Comparison of ENCODE assay signal across 8 cellular contexts in genomic region chr12:1630081-1630826, GRCh38. TPM values are rescaled to one million over a fixed set of nuclear protein-coding genes. Genes with fewer than 3 reads are reported as not detected.
DNase-seq lines count a peak whose midpoint lies in the region; ATAC-seq and TF ChIP-seq lines count a peak whose summit lies in the region.

No MANE protein-coding gene starts in this region.

- peak overlapping the region; percentile 40 to 60 for H3K4me3 ChIP-seq in right atrium auricular region
- H3K4me3 ChIP-seq in psoas muscle = peak overlapping the region; percentile 61

- H3K27me3 ChIP-seq in right atrium auricular region (no peaks in the 10 kb centered on the region), psoas muscle (ENCODE audit: insufficient read depth in 3 of 3, low read length in 2 of 3) (peaks cover 0 to 41% (median 20%) of the 10 kb centered on the region in 3 donors)

- no peaks in the 10 kb centered on the region for H3K36me3 Mint-ChIP-seq in activated naive CD8-positive, alpha-beta T cell treated with anti-CD3 and anti-CD28 coated beads, Interleukin-2, amount 10 ng/mL, durations not matched to agents 7 days and 5 days

- DNase-seq in NCI-H1417 (lab: John Stamatoyannopoulos, UW) = peak; percentile 22 to 83 (median 83)
- no peak for DNase-seq in NCI-H1417 treated with DMSO at 0.1 percent for 48 hours (lab: John Stamatoyannopoulos, UW)
- peak; percentile 58 for DNase-seq in NCI-H345 (lab: John Stamatoyannopoulos, UW)
- peak; percentile 51 for DNase-seq in activated naive CD8-positive, alpha-beta T cell treated with anti-CD3 and anti-CD28 coated beads, Interleukin-2, amount 10 ng/mL, durations not matched to agents 7 days and 5 days
- no peak for DNase-seq in right atrium auricular region (ENCODE audit: low spot score)
- DNase-seq in psoas muscle = peak; percentile 56 to 68

- no peak for TF ChIP-seq CTCF in right atrium auricular region (IDR thresholded peaks at IDR 0.05)
- peak; percentile 26 for TF ChIP-seq CTCF in psoas muscle (IDR thresholded peaks at IDR 0.05)

- peak; percentile 60 for ATAC-seq in activated naive CD8-positive, alpha-beta T cell treated with anti-CD3 and anti-CD28 coated beads, Interleukin-2, amount 10 ng/mL, durations not matched to agents 7 days and 5 days (ENCODE audit: low read depth)
- ATAC-seq in psoas muscle (peak; percentile 56 to 69 (median 65)), HG03520 (IDR thresholded peaks at IDR 0.05; ENCODE audit: unreplicated experiment) (no peak), GM19035 (IDR thresholded peaks at IDR 0.05; ENCODE audit: unreplicated experiment) (no peak)

- peaks cover 0 to 45% of the 10 kb centered on the region in 2 donors for H3K4me1 ChIP-seq in right atrium auricular region
- H3K4me1 ChIP-seq in psoas muscle = peaks cover 13% of the 10 kb centered on the region

- H3K4me3 Mint-ChIP-seq in activated naive CD8-positive, alpha-beta T cell treated with anti-CD3 and anti-CD28 coated beads, Interleukin-2, amount 10 ng/mL, durations not matched to agents 7 days and 5 days = peak overlapping the region; percentile 61

- H3K27ac Mint-ChIP-seq in activated naive CD8-positive, alpha-beta T cell treated with anti-CD3 and anti-CD28 coated beads, Interleukin-2, amount 10 ng/mL, durations not matched to agents 7 days and 5 days = no peak overlapping the region

- H3K27ac ChIP-seq in right atrium auricular region (peak overlapping the region in 1 of 2 donors; percentile 41), psoas muscle (no peak overlapping the region)

- 2 to 3% (median 2%) methylated on average over 55 to 60 of the region's 60 CpGs for WGBS in psoas muscle, 3 donors

- peaks cover 70% of the 10 kb centered on the region for H3K27me3 Mint-ChIP-seq in activated naive CD8-positive, alpha-beta T cell treated with anti-CD3 and anti-CD28 coated beads, Interleukin-2, amount 10 ng/mL, durations not matched to agents 7 days and 5 days

- POLR2A ChIA-PET in activated naive CD8-positive, alpha-beta T cell treated with anti-CD3 and anti-CD28 coated beads, Interleukin-2, amount 10 ng/mL, durations not matched to agents 7 days and 5 days (lab: Charles Lee) = interaction anchor here (1.3 kb wide), 1 partner anchor 158 kb away, joined by 3 read pairs; no protein-coding TSS in a partner anchor

- peaks cover 8% of the 10 kb centered on the region for H3K4me1 Mint-ChIP-seq in activated naive CD8-positive, alpha-beta T cell treated with anti-CD3 and anti-CD28 coated beads, Interleukin-2, amount 10 ng/mL, durations not matched to agents 7 days and 5 days

- no peaks in the 10 kb centered on the region for H3K9me3 Mint-ChIP-seq in activated naive CD8-positive, alpha-beta T cell treated with anti-CD3 and anti-CD28 coated beads, Interleukin-2, amount 10 ng/mL, durations not matched to agents 7 days and 5 days

- H3K36me3 ChIP-seq in right atrium auricular region (no peaks in the 10 kb centered on the region), psoas muscle (ENCODE audit: insufficient read depth in 1 of 2, low read depth in 1 of 2) (no peaks in the 10 kb centered on the region)

- intact Hi-C loops in psoas muscle (cut with DNase I) = no loop called here

- H3K9me3 ChIP-seq in right atrium auricular region (no peaks in the 10 kb centered on the region), psoas muscle (no peaks in the 10 kb centered on the region)

RNA-seq across cellular contexts. Expression of gene WNT5B, which starts 1.2 kb away (rescaled TPM):
- total RNA-seq in activated naive CD8-positive, alpha-beta T cell treated with anti-CD3 and anti-CD28 coated beads, Interleukin-2, amount 10 ng/mL, durations not matched to agents 7 days and 5 days = not detected
- total RNA-seq in right atrium auricular region (1 to 10 TPM; 1.5 to 3.0 TPM), psoas muscle (1 to 10 TPM in 3 of 4 donors, under 1 TPM in 1; 0.46 to 4.8 (median 1.6) TPM)
- under 1 TPM; 0.43 to 0.80 (median 0.49) TPM for polyA plus RNA-seq in psoas muscle

RNA-seq across cellular contexts. Expression of gene FBXL14, which starts 35.9 kb away (rescaled TPM):
- 10 to 100 TPM; 33.7 to 34.8 TPM for total RNA-seq in activated naive CD8-positive, alpha-beta T cell treated with anti-CD3 and anti-CD28 coated beads, Interleukin-2, amount 10 ng/mL, durations not matched to agents 7 days and 5 days
- total RNA-seq in right atrium auricular region (10 to 100 TPM in 1 of 2 donors, 1 to 10 TPM in 1; 6.3 to 11.3 TPM), psoas muscle (1 to 10 TPM; 4.5 to 7.9 (median 5.0) TPM)
- polyA plus RNA-seq in psoas muscle = 10 to 100 TPM in 1 of 3 donors, 1 to 10 TPM in 2; 2.9 to 13.8 (median 5.3) TPM

Comparison
In these comparisons a context has a peak if more than half of its experiments do, and no peak if none do; other contexts are left out.
1. DNase-seq: peak in NCI-H1417 (3 of 3), NCI-H345 (single experiment), activated naive CD8-positive, alpha-beta T cell treated with anti-CD3 and anti-CD28 coated beads, Interleukin-2, amount 10 ng/mL, durations not matched to agents 7 days and 5 days (single experiment) and psoas muscle (2 of 2); none in NCI-H1417 treated with DMSO at 0.1 percent for 48 hours (single experiment) and right atrium auricular region (single experiment).
2. ATAC-seq: peak in activated naive CD8-positive, alpha-beta T cell treated with anti-CD3 and anti-CD28 coated beads, Interleukin-2, amount 10 ng/mL, durations not matched to agents 7 days and 5 days (single experiment) and psoas muscle (4 of 4); none in HG03520 (single experiment) and GM19035 (single experiment).